Comparison of ENCODE assay signal across 8 cellular contexts in the genomic region with DNA sequence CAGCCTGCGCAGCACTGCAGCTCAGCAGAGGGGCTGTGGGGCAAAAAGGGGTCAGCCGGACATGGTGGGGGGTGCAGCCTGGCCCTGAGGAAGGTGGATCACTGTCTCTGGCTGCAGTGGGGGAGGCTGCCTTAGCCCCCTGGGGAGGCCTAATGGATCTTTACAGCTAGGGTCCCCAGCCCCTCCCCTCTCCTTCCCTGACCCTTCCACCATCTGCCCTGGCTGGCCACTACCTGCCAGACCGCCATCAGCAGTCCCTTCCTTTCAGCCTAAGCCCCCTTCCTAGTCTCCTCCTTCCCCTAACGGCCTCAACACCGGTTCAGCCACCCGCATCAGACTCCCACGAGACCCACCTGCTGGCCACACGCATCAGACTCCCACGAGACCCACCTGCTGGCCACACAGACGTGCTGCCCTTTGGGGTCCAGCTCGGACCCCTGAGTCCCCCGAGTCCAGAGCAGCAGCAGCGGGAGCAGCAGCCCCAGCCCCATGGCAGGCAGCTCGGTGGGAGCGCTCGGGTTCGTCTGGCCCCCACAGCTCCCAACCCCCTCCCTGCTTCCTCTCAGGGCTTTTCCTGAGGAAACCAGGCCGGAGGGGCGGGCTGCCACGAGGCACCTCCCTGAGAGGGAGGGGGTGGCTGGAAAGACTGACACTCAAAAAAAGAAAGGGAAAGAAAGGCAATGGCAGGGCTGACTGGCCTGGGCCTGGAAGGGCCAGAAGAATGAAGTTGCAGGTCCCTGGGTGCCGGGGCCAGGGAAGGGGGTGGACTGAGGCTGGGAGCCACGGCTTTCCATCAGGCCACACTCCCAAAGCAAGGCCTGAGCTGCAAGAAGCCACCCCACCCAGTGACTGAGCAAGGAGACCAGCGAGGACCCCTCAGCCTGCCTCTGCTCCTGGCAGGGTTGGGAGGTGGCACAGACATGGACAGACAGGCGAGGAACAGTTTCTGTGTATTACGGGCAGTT. TPM values are rescaled to one million over a fixed set of nuclear protein-coding genes. Genes with fewer than 3 reads are reported as not detected.
DNase-seq lines count a peak whose midpoint lies in the region; ATAC-seq, FAIRE-seq and TF ChIP-seq lines count a peak whose summit lies in the region.

SCARF1 (minus strand) TSS at position 526 of the 965 bp plus-strand sequence; CDS start at position 491, 35 bp downstream.

- H3K27ac ChIP-seq in coronary artery (peak within 1 kb of the TSS; percentile 22 to 82), mesodermal cell (ENCODE audit: low read depth, low read length, severe bottlenecking) (no peak within 1 kb of the TSS), upper lobe of right lung (peak within 1 kb of the TSS; percentile 84)

- H3K27ac Mint-ChIP-seq in activated CD4-positive, alpha-beta T cell treated with anti-CD3 and anti-CD28 coated beads, Interleukin-2, amount 10 ng/mL, durations not matched to agents 24 days and 14 days: peak within 1 kb of the TSS; percentile 92

- peak within 1 kb of the TSS; percentile 78 for H3K4me3 ChIP-seq in coronary artery
- H3K4me3 ChIP-seq in mesodermal cell (ENCODE audit: extremely low read depth, insufficient read depth, low read length, poor library complexity, severe bottlenecking): peak within 1 kb of the TSS; percentile 28
- peak within 1 kb of the TSS; percentile 51 for H3K4me3 ChIP-seq in upper lobe of right lung

- FAIRE-seq in H54 (lab: Jason Lieb, UNC): no peak

- TF ChIP-seq POLR2A in H54 (IDR thresholded peaks at IDR 0.05; ENCODE audit: low read depth, low read length): no peak

- no peak for TF ChIP-seq CTCF in coronary artery (IDR thresholded peaks at IDR 0.05)
- TF ChIP-seq CTCF in upper lobe of right lung (IDR thresholded peaks at IDR 0.05): no peak

- H3K27me3 Mint-ChIP-seq in activated CD4-positive, alpha-beta T cell treated with anti-CD3 and anti-CD28 coated beads, Interleukin-2, amount 10 ng/mL, durations not matched to agents 24 days and 14 days: no peaks in the 10 kb centered on the region

- WGBS in mesodermal cell (ENCODE audit: insufficient coverage in 2 of 2), 2 experiments: 72 to 77% methylated on average over 17 of the region's 25 CpGs

- H3K36me3 Mint-ChIP-seq in activated CD4-positive, alpha-beta T cell treated with anti-CD3 and anti-CD28 coated beads, Interleukin-2, amount 10 ng/mL, durations not matched to agents 24 days and 14 days (ENCODE audit: low read depth): peaks cover 6% of the 10 kb centered on the region

- peak; percentile 71 for DNase-seq in activated CD4-positive, alpha-beta T cell treated with anti-CD3 and anti-CD28 coated beads, Interleukin-2, amount 10 ng/mL, durations not matched to agents 24 days and 14 days
- no peak for DNase-seq in activated CD4-positive, alpha-beta T cell treated with anti-CD3 and anti-CD28 coated beads for 4 hours
- DNase-seq in coronary artery (ENCODE audit: low spot score) (no peak), upper lobe of right lung (peak; percentile 82), H54 (ENCODE audit: insufficient read length, low spot score) (no peak), NCI-H128 (lab: John Stamatoyannopoulos, UW; ENCODE audit: unreplicated experiment) (no peak)

- peak within 1 kb of the TSS; percentile 88 for H3K4me3 Mint-ChIP-seq in activated CD4-positive, alpha-beta T cell treated with anti-CD3 and anti-CD28 coated beads, Interleukin-2, amount 10 ng/mL, durations not matched to agents 24 days and 14 days

- peaks cover 31% of the 10 kb centered on the region for H3K4me1 Mint-ChIP-seq in activated CD4-positive, alpha-beta T cell treated with anti-CD3 and anti-CD28 coated beads, Interleukin-2, amount 10 ng/mL, durations not matched to agents 24 days and 14 days

- H3K9me3 ChIP-seq in mesodermal cell (ENCODE audit: control insufficient read depth, low read length) (no peaks in the 10 kb centered on the region), upper lobe of right lung (no peaks in the 10 kb centered on the region)

- intact Hi-C loops in activated CD4-positive, alpha-beta T cell treated with anti-CD3 and anti-CD28 coated beads, Interleukin-2, amount 10 ng/mL, durations not matched to agents 24 days and 14 days (cut with micrococcal nuclease): loop anchor here (5.0 kb wide), 1 partner anchor 387 kb away; the partner anchor contains the start of gene DPH1
- intact Hi-C loops in upper lobe of right lung (cut with DNase I): no loop called here

- peaks cover 54% of the 10 kb centered on the region for H3K4me1 ChIP-seq in mesodermal cell (ENCODE audit: control insufficient read depth, insufficient read depth, low read length, poor library complexity, severe bottlenecking)
- H3K4me1 ChIP-seq in upper lobe of right lung: peaks cover 54% of the 10 kb centered on the region

- no peaks in the 10 kb centered on the region for H3K27me3 ChIP-seq in upper lobe of right lung

- ATAC-seq in upper lobe of right lung (no peak), HG03439 (IDR thresholded peaks at IDR 0.05; ENCODE audit: unreplicated experiment) (no peak)

- H3K36me3 ChIP-seq in mesodermal cell (ENCODE audit: control insufficient read depth, insufficient read depth, low read length) (peaks cover 4% of the 10 kb centered on the region), upper lobe of right lung (peaks cover 3% of the 10 kb centered on the region)

- H3K9me3 Mint-ChIP-seq in activated CD4-positive, alpha-beta T cell treated with anti-CD3 and anti-CD28 coated beads, Interleukin-2, amount 10 ng/mL, durations not matched to agents 24 days and 14 days: no peaks in the 10 kb centered on the region

RNA-seq across cellular contexts. Expression of gene SCARF1, which starts in this region (rescaled TPM):
- 8.4 and 9.5 TPM in 2 replicates for total RNA-seq in activated CD4-positive, alpha-beta T cell treated with anti-CD3 and anti-CD28 coated beads, Interleukin-2, amount 10 ng/mL, durations not matched to agents 24 days and 14 days
- 22.6 TPM for polyA plus RNA-seq in mesodermal cell (2013, experiment 1 of 2)
- polyA plus RNA-seq in mesodermal cell (2013, experiment 2 of 2): 14.6 TPM
- total RNA-seq in upper lobe of right lung: 48.5 TPM

Comparison
In these comparisons a context has a peak if more than half of its experiments do, and no peak if none do; other contexts are left out.
1. DNase-seq: peak in activated CD4-positive, alpha-beta T cell treated with anti-CD3 and anti-CD28 coated beads, Interleukin-2, amount 10 ng/mL, durations not matched to agents 24 days and 14 days (single experiment) and upper lobe of right lung (single experiment); none in activated CD4-positive, alpha-beta T cell treated with anti-CD3 and anti-CD28 coated beads for 4 hours (0 of 2), coronary artery (single experiment), H54 (single experiment) and NCI-H128 (single experiment).
2. H3K4me3 ChIP-seq: peak in every context shown above with its lines; median percentile 78 in coronary artery; 51 in upper lobe of right lung; 28 in mesodermal cell.